ENCODE assay signal across 8 cellular contexts in genomic region chr2:86249843-86250402, GRCh38. TPM values are rescaled to one million over a fixed set of nuclear protein-coding genes. Genes with fewer than 3 reads are reported as not detected.
DNase-seq lines count a peak whose midpoint lies in the region; ATAC-seq, FAIRE-seq and TF ChIP-seq lines count a peak whose summit lies in the region.

No MANE protein-coding gene starts in this region.

- DNase-seq in GM12864 (ENCODE audit: low read depth) (no peak), NCI-H524 (lab: John Stamatoyannopoulos, UW) (peak; percentile 69 to 87), urothelium cell line (ENCODE audit: low spot score) (no peak), OCI-M2 (lab: John Stamatoyannopoulos, UW; ENCODE audit: unreplicated experiment) (no peak), HuH-7 (ENCODE audit: low spot score) (no peak)
- DNase-seq in naive thymus-derived CD8-positive, alpha-beta T cell = no peak

- no peak overlapping the region for H3K4me3 ChIP-seq in GM12864 (ENCODE audit: low read depth, low read length)

- H3K27me3 ChIP-seq in layer of hippocampus (ENCODE audit: control insufficient read depth, insufficient read depth, low read length) = no peaks in the 10 kb centered on the region

- no peaks in the 10 kb centered on the region for H3K9me3 Mint-ChIP-seq in naive thymus-derived CD8-positive, alpha-beta T cell

- H3K27ac ChIP-seq in layer of hippocampus (ENCODE audit: low read depth, low read length) = peak overlapping the region; percentile 27

- TF ChIP-seq CTCF in GM12864 (IDR thresholded peaks at IDR 0.05; ENCODE audit: low read depth, low read length, missing control alignments) = peak; percentile 52

- H3K4me3 Mint-ChIP-seq in naive thymus-derived CD8-positive, alpha-beta T cell = no peak overlapping the region

- H3K4me1 Mint-ChIP-seq in naive thymus-derived CD8-positive, alpha-beta T cell = no peaks in the 10 kb centered on the region

- peak; percentile 74 for ATAC-seq in GM21515 (IDR thresholded peaks at IDR 0.05; ENCODE audit: unreplicated experiment)
- ATAC-seq in naive thymus-derived CD8-positive, alpha-beta T cell = no peak

- POLR2A ChIA-PET in naive thymus-derived CD8-positive, alpha-beta T cell (lab: Charles Lee) = no interaction called here

- H3K27me3 Mint-ChIP-seq in naive thymus-derived CD8-positive, alpha-beta T cell = peaks cover 0 to 11% (median 5%) of the 10 kb centered on the region in 5 donors

- H3K27ac Mint-ChIP-seq in naive thymus-derived CD8-positive, alpha-beta T cell = no peak overlapping the region

- no peak for FAIRE-seq in urothelium cell line (lab: Jason Lieb, UNC)

- H3K36me3 Mint-ChIP-seq in naive thymus-derived CD8-positive, alpha-beta T cell = no peaks in the 10 kb centered on the region

RNA-seq across cellular contexts. Expression of gene MRPL35, which starts 50.7 kb away (rescaled TPM):
- 10 to 100 TPM; 17.8 to 22.8 TPM for total RNA-seq in naive thymus-derived CD8-positive, alpha-beta T cell
- 10 to 100 TPM; 17.5 to 40.6 (median 24.7) TPM for polyA plus RNA-seq in naive thymus-derived CD8-positive, alpha-beta T cell

RNA-seq across cellular contexts. Expression of gene IMMT, which starts 54.7 kb away (rescaled TPM):
- total RNA-seq in naive thymus-derived CD8-positive, alpha-beta T cell = 10 to 100 TPM; 79.7 to 86.2 TPM
- 10 to 100 TPM; 47.5 to 71.9 (median 61.4) TPM for polyA plus RNA-seq in naive thymus-derived CD8-positive, alpha-beta T cell

Comparison
In these comparisons a context has a peak if more than half of its experiments do, and no peak if none do; other contexts are left out.
1. DNase-seq: peak in NCI-H524 (2 of 2); none in GM12864 (single experiment), urothelium cell line (single experiment), OCI-M2 (single experiment), HuH-7 (single experiment) and naive thymus-derived CD8-positive, alpha-beta T cell (0 of 10).